1 cellular context compared by ENCODE assay signal in the genomic region with DNA sequence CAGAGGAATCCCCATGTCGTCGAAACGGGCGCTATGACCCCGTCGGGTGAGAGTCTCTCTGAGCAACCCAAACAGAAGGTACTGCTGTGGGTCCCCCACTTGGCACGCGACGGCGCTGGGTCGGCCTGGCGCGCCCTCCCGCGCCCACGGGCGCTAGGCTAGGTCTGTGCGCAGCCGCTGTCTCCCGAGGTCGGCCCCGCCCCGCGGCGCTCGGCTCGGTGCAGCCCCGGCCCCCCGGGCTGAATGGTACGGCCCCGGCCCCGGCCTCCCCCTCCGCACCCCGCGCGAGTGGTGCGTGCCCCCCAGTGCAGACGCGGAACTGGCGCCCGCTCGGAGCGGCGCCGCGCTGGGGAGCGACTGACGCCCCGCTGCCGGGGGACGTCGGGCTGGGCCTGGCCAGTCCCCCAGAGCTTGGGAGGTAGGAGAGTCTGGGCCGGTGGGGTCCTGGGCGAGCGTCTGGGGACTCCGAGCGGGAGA.
TF ChIP-seq lines count a peak whose summit lies in the region.

A gene (plus strand): TSS at position 305 of the 477 bp plus-strand sequence.

TF ChIP-seq in HEK293, 187 proteins besides CTCF, POLR2A, EP300 and RAD21 (continued from another document and continues in another):
- TF ChIP-seq ZNF202 (tag by site-specific recombination; IDR thresholded peaks at IDR 0.05; ENCODE audit: borderline replicate concordance) (no peak), ZNF121 (tag by site-specific recombination; IDR thresholded peaks at IDR 0.05) (no peak), ZNF157 (tag by site-specific recombination; IDR thresholded peaks at IDR 0.05) (no peak), ZNF654 (tag by site-specific recombination; IDR thresholded peaks at IDR 0.05; ENCODE audit: low read depth) (no peak), ZBTB17 (tag by site-specific recombination; IDR thresholded peaks at IDR 0.05) (no peak), ZNF169 (tag by site-specific recombination; IDR thresholded peaks at IDR 0.05) (no peak), ZNF561 (tag by site-specific recombination; IDR thresholded peaks at IDR 0.05; ENCODE audit: borderline replicate concordance) (0 out of 2 replicates have a peak, but pooled peaks have one; percentile 23), ZNF266 (tag by site-specific recombination; IDR thresholded peaks at IDR 0.05; ENCODE audit: low read depth) (no peak), ZNF211 (tag by site-specific recombination; IDR thresholded peaks at IDR 0.05; ENCODE audit: low read depth) (no peak), WT1 (tag by site-specific recombination; IDR thresholded peaks at IDR 0.05) (no peak), ZNF837 (tag by site-specific recombination; IDR thresholded peaks at IDR 0.05) (no peak), GLIS2 (tag by site-specific recombination; IDR thresholded peaks at IDR 0.05) (peak; percentile 56; the same call in 1 of the 2 replicates), ZNF423 (tag by site-specific recombination; IDR thresholded peaks at IDR 0.05) (peak; percentile 75), FEZF1 (tag by site-specific recombination; IDR thresholded peaks at IDR 0.05) (no peak), SALL2 (tag by site-specific recombination; IDR thresholded peaks at IDR 0.05; ENCODE audit: borderline replicate concordance) (no peak), ZNF248 (tag by site-specific recombination; IDR thresholded peaks at IDR 0.05) (no peak), ZNF404 (tag by site-specific recombination; IDR thresholded peaks at IDR 0.05) (no peak), KLF7 (tag by site-specific recombination; IDR thresholded peaks at IDR 0.05; ENCODE audit: borderline replicate concordance) (no peak), ZNF670 (tag by site-specific recombination; IDR thresholded peaks at IDR 0.05; ENCODE audit: low read depth) (no peak), SETDB1 (IDR thresholded peaks at IDR 0.05; ENCODE audit: insufficient read length, low read length) (no peak), MEIS1 (CRISPR knock-in tag; IDR thresholded peaks at IDR 0.05; ENCODE audit: borderline replicate concordance) (no peak), ZNF138 (tag by site-specific recombination; IDR thresholded peaks at IDR 0.05; ENCODE audit: borderline replicate concordance) (no peak), YY1 (tag by site-specific recombination; IDR thresholded peaks at IDR 0.05) (no peak), ZNF416 (tag by site-specific recombination; IDR thresholded peaks at IDR 0.05) (no peak)
- TF ChIP-seq, protein P1, sequence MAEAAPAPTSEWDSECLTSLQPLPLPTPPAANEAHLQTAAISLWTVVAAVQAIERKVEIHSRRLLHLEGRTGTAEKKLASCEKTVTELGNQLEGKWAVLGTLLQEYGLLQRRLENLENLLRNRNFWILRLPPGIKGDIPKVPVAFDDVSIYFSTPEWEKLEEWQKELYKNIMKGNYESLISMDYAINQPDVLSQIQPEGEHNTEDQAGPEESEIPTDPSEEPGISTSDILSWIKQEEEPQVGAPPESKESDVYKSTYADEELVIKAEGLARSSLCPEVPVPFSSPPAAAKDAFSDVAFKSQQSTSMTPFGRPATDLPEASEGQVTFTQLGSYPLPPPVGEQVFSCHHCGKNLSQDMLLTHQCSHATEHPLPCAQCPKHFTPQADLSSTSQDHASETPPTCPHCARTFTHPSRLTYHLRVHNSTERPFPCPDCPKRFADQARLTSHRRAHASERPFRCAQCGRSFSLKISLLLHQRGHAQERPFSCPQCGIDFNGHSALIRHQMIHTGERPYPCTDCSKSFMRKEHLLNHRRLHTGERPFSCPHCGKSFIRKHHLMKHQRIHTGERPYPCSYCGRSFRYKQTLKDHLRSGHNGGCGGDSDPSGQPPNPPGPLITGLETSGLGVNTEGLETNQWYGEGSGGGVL (tag by site-specific recombination; IDR thresholded peaks at IDR 0.05) = no peak
- TF ChIP-seq, protein P2, sequence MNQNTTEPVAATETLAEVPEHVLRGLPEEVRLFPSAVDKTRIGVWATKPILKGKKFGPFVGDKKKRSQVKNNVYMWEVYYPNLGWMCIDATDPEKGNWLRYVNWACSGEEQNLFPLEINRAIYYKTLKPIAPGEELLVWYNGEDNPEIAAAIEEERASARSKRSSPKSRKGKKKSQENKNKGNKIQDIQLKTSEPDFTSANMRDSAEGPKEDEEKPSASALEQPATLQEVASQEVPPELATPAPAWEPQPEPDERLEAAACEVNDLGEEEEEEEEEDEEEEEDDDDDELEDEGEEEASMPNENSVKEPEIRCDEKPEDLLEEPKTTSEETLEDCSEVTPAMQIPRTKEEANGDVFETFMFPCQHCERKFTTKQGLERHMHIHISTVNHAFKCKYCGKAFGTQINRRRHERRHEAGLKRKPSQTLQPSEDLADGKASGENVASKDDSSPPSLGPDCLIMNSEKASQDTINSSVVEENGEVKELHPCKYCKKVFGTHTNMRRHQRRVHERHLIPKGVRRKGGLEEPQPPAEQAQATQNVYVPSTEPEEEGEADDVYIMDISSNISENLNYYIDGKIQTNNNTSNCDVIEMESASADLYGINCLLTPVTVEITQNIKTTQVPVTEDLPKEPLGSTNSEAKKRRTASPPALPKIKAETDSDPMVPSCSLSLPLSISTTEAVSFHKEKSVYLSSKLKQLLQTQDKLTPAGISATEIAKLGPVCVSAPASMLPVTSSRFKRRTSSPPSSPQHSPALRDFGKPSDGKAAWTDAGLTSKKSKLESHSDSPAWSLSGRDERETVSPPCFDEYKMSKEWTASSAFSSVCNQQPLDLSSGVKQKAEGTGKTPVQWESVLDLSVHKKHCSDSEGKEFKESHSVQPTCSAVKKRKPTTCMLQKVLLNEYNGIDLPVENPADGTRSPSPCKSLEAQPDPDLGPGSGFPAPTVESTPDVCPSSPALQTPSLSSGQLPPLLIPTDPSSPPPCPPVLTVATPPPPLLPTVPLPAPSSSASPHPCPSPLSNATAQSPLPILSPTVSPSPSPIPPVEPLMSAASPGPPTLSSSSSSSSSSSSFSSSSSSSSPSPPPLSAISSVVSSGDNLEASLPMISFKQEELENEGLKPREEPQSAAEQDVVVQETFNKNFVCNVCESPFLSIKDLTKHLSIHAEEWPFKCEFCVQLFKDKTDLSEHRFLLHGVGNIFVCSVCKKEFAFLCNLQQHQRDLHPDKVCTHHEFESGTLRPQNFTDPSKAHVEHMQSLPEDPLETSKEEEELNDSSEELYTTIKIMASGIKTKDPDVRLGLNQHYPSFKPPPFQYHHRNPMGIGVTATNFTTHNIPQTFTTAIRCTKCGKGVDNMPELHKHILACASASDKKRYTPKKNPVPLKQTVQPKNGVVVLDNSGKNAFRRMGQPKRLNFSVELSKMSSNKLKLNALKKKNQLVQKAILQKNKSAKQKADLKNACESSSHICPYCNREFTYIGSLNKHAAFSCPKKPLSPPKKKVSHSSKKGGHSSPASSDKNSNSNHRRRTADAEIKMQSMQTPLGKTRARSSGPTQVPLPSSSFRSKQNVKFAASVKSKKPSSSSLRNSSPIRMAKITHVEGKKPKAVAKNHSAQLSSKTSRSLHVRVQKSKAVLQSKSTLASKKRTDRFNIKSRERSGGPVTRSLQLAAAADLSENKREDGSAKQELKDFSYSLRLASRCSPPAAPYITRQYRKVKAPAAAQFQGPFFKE (tag by site-specific recombination; IDR thresholded peaks at IDR 0.05; ENCODE audit: borderline replicate concordance) = no peak
- TF ChIP-seq, protein P3, sequence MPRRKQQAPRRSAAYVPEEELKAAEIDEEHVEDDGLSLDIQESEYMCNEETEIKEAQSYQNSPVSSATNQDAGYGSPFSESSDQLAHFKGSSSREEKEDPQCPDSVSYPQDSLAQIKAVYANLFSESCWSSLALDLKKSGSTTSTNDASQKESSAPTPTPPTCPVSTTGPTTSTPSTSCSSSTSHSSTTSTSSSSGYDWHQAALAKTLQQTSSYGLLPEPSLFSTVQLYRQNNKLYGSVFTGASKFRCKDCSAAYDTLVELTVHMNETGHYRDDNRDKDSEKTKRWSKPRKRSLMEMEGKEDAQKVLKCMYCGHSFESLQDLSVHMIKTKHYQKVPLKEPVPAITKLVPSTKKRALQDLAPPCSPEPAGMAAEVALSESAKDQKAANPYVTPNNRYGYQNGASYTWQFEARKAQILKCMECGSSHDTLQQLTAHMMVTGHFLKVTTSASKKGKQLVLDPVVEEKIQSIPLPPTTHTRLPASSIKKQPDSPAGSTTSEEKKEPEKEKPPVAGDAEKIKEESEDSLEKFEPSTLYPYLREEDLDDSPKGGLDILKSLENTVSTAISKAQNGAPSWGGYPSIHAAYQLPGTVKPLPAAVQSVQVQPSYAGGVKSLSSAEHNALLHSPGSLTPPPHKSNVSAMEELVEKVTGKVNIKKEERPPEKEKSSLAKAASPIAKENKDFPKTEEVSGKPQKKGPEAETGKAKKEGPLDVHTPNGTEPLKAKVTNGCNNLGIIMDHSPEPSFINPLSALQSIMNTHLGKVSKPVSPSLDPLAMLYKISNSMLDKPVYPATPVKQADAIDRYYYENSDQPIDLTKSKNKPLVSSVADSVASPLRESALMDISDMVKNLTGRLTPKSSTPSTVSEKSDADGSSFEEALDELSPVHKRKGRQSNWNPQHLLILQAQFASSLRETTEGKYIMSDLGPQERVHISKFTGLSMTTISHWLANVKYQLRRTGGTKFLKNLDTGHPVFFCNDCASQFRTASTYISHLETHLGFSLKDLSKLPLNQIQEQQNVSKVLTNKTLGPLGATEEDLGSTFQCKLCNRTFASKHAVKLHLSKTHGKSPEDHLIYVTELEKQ (tag by site-specific recombination; IDR thresholded peaks at IDR 0.05; ENCODE audit: borderline replicate concordance) = no peak
- TF ChIP-seq, protein P4, sequence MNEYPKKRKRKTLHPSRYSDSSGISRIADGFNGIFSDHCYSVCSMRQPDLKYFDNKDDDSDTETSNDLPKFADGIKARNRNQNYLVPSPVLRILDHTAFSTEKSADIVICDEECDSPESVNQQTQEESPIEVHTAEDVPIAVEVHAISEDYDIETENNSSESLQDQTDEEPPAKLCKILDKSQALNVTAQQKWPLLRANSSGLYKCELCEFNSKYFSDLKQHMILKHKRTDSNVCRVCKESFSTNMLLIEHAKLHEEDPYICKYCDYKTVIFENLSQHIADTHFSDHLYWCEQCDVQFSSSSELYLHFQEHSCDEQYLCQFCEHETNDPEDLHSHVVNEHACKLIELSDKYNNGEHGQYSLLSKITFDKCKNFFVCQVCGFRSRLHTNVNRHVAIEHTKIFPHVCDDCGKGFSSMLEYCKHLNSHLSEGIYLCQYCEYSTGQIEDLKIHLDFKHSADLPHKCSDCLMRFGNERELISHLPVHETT (tag by site-specific recombination; IDR thresholded peaks at IDR 0.05) = no peak
- TF ChIP-seq, protein P5, sequence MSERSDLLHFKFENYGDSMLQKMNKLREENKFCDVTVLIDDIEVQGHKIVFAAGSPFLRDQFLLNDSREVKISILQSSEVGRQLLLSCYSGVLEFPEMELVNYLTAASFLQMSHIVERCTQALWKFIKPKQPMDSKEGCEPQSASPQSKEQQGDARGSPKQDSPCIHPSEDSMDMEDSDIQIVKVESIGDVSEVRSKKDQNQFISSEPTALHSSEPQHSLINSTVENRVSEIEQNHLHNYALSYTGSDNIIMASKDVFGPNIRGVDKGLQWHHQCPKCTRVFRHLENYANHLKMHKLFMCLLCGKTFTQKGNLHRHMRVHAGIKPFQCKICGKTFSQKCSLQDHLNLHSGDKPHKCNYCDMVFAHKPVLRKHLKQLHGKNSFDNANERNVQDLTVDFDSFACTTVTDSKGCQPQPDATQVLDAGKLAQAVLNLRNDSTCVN (tag by site-specific recombination; optimal IDR thresholded peaks at IDR 0.05) = peak; percentile 9
- TF ChIP-seq, protein P6, sequence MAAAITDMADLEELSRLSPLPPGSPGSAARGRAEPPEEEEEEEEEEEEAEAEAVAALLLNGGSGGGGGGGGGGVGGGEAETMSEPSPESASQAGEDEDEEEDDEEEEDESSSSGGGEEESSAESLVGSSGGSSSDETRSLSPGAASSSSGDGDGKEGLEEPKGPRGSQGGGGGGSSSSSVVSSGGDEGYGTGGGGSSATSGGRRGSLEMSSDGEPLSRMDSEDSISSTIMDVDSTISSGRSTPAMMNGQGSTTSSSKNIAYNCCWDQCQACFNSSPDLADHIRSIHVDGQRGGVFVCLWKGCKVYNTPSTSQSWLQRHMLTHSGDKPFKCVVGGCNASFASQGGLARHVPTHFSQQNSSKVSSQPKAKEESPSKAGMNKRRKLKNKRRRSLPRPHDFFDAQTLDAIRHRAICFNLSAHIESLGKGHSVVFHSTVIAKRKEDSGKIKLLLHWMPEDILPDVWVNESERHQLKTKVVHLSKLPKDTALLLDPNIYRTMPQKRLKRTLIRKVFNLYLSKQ (tag by site-specific recombination; IDR thresholded peaks at IDR 0.05; ENCODE audit: borderline replicate concordance) = no peak
- TF ChIP-seq, protein P7, sequence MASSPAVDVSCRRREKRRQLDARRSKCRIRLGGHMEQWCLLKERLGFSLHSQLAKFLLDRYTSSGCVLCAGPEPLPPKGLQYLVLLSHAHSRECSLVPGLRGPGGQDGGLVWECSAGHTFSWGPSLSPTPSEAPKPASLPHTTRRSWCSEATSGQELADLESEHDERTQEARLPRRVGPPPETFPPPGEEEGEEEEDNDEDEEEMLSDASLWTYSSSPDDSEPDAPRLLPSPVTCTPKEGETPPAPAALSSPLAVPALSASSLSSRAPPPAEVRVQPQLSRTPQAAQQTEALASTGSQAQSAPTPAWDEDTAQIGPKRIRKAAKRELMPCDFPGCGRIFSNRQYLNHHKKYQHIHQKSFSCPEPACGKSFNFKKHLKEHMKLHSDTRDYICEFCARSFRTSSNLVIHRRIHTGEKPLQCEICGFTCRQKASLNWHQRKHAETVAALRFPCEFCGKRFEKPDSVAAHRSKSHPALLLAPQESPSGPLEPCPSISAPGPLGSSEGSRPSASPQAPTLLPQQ (tag by site-specific recombination; IDR thresholded peaks at IDR 0.05) = peak; percentile 91
- TF ChIP-seq, protein P8, sequence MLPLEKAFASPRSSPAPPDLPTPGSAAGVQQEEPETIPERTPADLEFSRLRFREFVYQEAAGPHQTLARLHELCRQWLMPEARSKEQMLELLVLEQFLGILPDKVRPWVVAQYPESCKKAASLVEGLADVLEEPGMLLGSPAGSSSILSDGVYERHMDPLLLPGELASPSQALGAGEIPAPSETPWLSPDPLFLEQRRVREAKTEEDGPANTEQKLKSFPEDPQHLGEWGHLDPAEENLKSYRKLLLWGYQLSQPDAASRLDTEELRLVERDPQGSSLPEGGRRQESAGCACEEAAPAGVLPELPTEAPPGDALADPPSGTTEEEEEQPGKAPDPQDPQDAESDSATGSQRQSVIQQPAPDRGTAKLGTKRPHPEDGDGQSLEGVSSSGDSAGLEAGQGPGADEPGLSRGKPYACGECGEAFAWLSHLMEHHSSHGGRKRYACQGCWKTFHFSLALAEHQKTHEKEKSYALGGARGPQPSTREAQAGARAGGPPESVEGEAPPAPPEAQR (tag by site-specific recombination; IDR thresholded peaks at IDR 0.05) = no peak
- TF ChIP-seq, protein P9, sequence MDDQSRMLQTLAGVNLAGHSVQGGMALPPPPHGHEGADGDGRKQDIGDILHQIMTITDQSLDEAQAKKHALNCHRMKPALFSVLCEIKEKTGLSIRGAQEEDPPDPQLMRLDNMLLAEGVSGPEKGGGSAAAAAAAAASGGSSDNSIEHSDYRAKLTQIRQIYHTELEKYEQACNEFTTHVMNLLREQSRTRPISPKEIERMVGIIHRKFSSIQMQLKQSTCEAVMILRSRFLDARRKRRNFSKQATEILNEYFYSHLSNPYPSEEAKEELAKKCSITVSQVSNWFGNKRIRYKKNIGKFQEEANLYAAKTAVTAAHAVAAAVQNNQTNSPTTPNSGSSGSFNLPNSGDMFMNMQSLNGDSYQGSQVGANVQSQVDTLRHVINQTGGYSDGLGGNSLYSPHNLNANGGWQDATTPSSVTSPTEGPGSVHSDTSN (CRISPR knock-in tag; IDR thresholded peaks at IDR 0.05) = 0 out of 2 replicates have a peak, but pooled peaks have one; percentile 33
